In the genomic region with DNA sequence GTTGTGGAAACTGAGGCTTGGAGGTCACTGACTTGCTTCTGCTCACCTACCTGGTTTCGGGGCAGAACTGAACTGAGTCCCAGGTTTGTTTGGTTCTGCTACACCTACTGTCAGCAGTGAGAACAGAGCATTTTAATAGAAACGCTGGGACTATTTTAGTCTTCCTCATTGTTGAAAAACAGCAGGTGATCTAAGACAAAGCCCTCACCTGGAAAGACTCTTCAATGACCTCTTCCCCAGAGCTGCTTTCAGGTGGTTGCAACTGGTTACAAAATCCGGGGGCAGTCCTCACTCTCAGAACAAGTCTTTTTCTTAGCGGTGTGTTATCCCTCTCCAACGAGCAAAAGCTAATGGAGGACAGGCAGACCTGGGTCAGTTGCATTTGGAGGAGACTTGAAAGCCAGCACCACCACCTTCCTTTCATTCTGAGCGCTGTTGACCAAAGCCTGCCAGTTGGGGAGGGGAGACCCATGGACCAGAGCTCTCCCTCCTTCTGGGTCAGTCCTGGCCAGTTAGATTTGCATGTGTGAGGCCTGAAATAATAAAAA, we compare ENCODE assay signal across 1 cellular context.
TF ChIP-seq lines count a peak whose summit lies in the region.

No MANE protein-coding gene starts in this region.

TF ChIP-seq in K562, 482 proteins besides CTCF, POLR2A, EP300 and RAD21:
- no peak for TF ChIP-seq NELFE (IDR thresholded peaks at IDR 0.05; ENCODE audit: insufficient read depth, insufficient read length)
- TF ChIP-seq ZNF384 (IDR thresholded peaks at IDR 0.05; ENCODE audit: low read depth, low read length): no peak
- TF ChIP-seq HMGN3 (IDR thresholded peaks at IDR 0.05; ENCODE audit: borderline replicate concordance, extremely low read depth, insufficient read length, low read depth, low read length): no peak
- no peak for TF ChIP-seq ZNF584 (CRISPR knock-in tag; IDR thresholded peaks at IDR 0.05; ENCODE audit: low read depth)
- no peak for TF ChIP-seq RBM39 (optimal IDR thresholded peaks at IDR 0.05; ENCODE audit: low read depth, low read length)
- TF ChIP-seq THAP12 (CRISPR knock-in tag; IDR thresholded peaks at IDR 0.05): no peak
- no peak for TF ChIP-seq DPF2 (IDR thresholded peaks at IDR 0.05)
- TF ChIP-seq GTF2E2 (tag; IDR thresholded peaks at IDR 0.05): no peak
- TF ChIP-seq SMAD1 (IDR thresholded peaks at IDR 0.05; ENCODE audit: low read depth, low read length, partially characterized antibody): no peak
- TF ChIP-seq ETV6 (IDR thresholded peaks at IDR 0.05; ENCODE audit: borderline replicate concordance in 1 of 2, low read depth in 2 of 2, low read length in 1 of 2): no peak
- TF ChIP-seq ETV6 (CRISPR knock-in tag; IDR thresholded peaks at IDR 0.05; ENCODE audit: borderline replicate concordance): no peak
- TF ChIP-seq NUFIP1 (IDR thresholded peaks at IDR 0.05; ENCODE audit: partially characterized antibody): no peak
- TF ChIP-seq, protein P1, sequence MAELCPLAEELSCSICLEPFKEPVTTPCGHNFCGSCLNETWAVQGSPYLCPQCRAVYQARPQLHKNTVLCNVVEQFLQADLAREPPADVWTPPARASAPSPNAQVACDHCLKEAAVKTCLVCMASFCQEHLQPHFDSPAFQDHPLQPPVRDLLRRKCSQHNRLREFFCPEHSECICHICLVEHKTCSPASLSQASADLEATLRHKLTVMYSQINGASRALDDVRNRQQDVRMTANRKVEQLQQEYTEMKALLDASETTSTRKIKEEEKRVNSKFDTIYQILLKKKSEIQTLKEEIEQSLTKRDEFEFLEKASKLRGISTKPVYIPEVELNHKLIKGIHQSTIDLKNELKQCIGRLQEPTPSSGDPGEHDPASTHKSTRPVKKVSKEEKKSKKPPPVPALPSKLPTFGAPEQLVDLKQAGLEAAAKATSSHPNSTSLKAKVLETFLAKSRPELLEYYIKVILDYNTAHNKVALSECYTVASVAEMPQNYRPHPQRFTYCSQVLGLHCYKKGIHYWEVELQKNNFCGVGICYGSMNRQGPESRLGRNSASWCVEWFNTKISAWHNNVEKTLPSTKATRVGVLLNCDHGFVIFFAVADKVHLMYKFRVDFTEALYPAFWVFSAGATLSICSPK (IDR thresholded peaks at IDR 0.05; ENCODE audit: borderline replicate concordance): no peak
- no peak for TF ChIP-seq MEIS2 (IDR thresholded peaks at IDR 0.05; ENCODE audit: partially characterized antibody)
- TF ChIP-seq, protein P2, sequence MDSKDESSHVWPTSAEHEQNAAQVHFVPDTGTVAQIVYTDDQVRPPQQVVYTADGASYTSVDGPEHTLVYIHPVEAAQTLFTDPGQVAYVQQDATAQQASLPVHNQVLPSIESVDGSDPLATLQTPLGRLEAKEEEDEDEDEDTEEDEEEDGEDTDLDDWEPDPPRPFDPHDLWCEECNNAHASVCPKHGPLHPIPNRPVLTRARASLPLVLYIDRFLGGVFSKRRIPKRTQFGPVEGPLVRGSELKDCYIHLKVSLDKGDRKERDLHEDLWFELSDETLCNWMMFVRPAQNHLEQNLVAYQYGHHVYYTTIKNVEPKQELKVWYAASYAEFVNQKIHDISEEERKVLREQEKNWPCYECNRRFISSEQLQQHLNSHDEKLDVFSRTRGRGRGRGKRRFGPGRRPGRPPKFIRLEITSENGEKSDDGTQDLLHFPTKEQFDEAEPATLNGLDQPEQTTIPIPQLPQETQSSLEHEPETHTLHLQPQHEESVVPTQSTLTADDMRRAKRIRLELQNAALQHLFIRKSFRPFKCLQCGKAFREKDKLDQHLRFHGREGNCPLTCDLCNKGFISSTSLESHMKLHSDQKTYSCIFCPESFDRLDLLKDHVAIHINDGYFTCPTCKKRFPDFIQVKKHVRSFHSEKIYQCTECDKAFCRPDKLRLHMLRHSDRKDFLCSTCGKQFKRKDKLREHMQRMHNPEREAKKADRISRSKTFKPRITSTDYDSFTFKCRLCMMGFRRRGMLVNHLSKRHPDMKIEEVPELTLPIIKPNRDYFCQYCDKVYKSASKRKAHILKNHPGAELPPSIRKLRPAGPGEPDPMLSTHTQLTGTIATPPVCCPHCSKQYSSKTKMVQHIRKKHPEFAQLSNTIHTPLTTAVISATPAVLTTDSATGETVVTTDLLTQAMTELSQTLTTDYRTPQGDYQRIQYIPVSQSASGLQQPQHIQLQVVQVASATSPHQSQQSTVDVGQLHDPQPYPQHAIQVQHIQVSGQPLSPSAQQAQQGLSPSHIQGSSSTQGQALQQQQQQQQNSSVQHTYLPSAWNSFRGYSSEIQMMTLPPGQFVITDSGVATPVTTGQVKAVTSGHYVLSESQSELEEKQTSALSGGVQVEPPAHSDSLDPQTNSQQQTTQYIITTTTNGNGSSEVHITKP (IDR thresholded peaks at IDR 0.05; ENCODE audit: partially characterized antibody): no peak
- no peak for TF ChIP-seq CHD4 (IDR thresholded peaks at IDR 0.05; ENCODE audit: insufficient read depth, insufficient replicate concordance, low read depth, low read length, poor library complexity, severe bottlenecking)
TF ChIP-seq in K562: peak in this region for 0.
